19 cellular contexts compared by ENCODE assay signal in genomic region chr3:39631136-39631535, GRCh38.
"Had no signal": no experiment of that assay in that cellular context is flagged by ENCODE, and none has a peak within 500 bp of the region (broad histone marks: within the 10 kb centered on the region; RNA-seq: fewer than 3 reads in every experiment).

No MANE protein-coding gene starts in this region.

- H3K9me3 ChIP-seq: colonic mucosa, gastrocnemius medialis, thyroid gland had no signal

- DNase-seq: colonic mucosa; dermis blood vessel endothelial cell; gastrocnemius medialis; heart right ventricle; hypothalamus; islet precursor cell; mammary epithelial cell; naive thymus-derived CD4-positive, alpha-beta T cell; nephron progenitor cell; posterior cingulate gyrus; right cardiac atrium; small intestine; stimulated activated CD4-positive, alpha-beta T cell treated with anti-CD3 and anti-CD28 coated beads, Interleukin-12 subunit alpha, Interleukin-12 subunit beta, amount 100 ng/mL, for 4 hours; stimulated activated CD4-positive, alpha-beta T cell treated with anti-CD3 and anti-CD28 coated beads, Interleukin-4, amount 100 ng/mL, for 1 hour; stimulated activated CD8-positive, alpha-beta memory T cell treated with anti-CD3 and anti-CD28 coated beads, Interleukin-4, amount 100 ng/mL, for 48 hours; stimulated activated naive CD8-positive, alpha-beta T cell treated with anti-CD3 and anti-CD28 coated beads, Interleukin-15, Interleukin-2, amounts not matched to agents 100 U/mL and 50 U/mL, for 24 hours; thyroid gland had no signal

- FAIRE-seq: small intestine, urothelium cell line had no signal

- H3K36me3 ChIP-seq: colonic mucosa, gastrocnemius medialis, heart right ventricle, suprapubic skin, thyroid gland had no signal

- H3K4me3 ChIP-seq: colonic mucosa, gastrocnemius medialis, heart right ventricle, suprapubic skin, thyroid gland had no signal

- H3K27me3 ChIP-seq: colonic mucosa, gastrocnemius medialis, heart right ventricle, suprapubic skin, thyroid gland had no signal

- H3K4me1 ChIP-seq: colonic mucosa, gastrocnemius medialis, heart right ventricle, suprapubic skin, thyroid gland had no signal

- H3K27ac ChIP-seq: colonic mucosa, gastrocnemius medialis, heart right ventricle, suprapubic skin, thyroid gland had no signal
